Comparison of ENCODE assay signal across 21 cellular contexts in genomic region chr4:150160473-150160872, GRCh38.
"Had no signal": no experiment of that assay in that cellular context is flagged by ENCODE, and none has a peak within 500 bp of the region (broad histone marks: within the 10 kb centered on the region; RNA-seq: fewer than 3 reads in every experiment).

No MANE protein-coding gene starts in this region.

- H3K36me3 ChIP-seq: cardiac muscle cell, lower lobe of right lung, neural progenitor cell, spleen, thoracic aorta, upper lobe of left lung had no signal

- H3K27me3 ChIP-seq: cardiac muscle cell, heart right ventricle, neural progenitor cell, spleen, upper lobe of left lung had no signal

- H3K4me1 ChIP-seq: lower lobe of right lung, neural progenitor cell, spleen had no signal

- DNase-seq: activated CD4-positive, alpha-beta memory T cell treated with anti-CD3 and anti-CD28 coated beads, Interleukin-2, amount 10 ng/mL, durations not matched to agents 7 days and 5 days; activated CD4-positive, alpha-beta T cell treated with anti-CD3 and anti-CD28 coated beads, Interleukin-2, amount 10 ng/mL, durations not matched to agents 24 days and 14 days; activated effector memory CD4-positive, alpha-beta T cell treated with Interleukin-2 at 50 U/mL for 16 hours; activated naive CD4-positive, alpha-beta T cell treated with anti-CD3 and anti-CD28 coated beads, Interleukin-2, amount 10 ng/mL, durations not matched to agents 7 days and 5 days; activated T-cell treated with anti-CD3 and anti-CD28 coated beads, Interleukin-2, amount 50 U/mL, for 72 hours; amygdala; effector CD8-positive, alpha-beta T cell; heart right ventricle; islet precursor cell; left cardiac atrium; lower lobe of right lung; naive thymus-derived CD8-positive, alpha-beta T cell; retina; spleen; stimulated activated CD4-positive, alpha-beta T cell treated with anti-CD3 and anti-CD28 coated beads, Interleukin-4, amount 100 ng/mL, for 1 hour; stimulated activated naive CD4-positive, alpha-beta T cell; upper lobe of left lung had no signal

- H3K4me3 ChIP-seq: cardiac muscle cell, heart right ventricle, lower lobe of right lung, neural progenitor cell, spleen, thoracic aorta, upper lobe of left lung had no signal

- H3K9me3 ChIP-seq: heart right ventricle, lower lobe of right lung, spleen, thoracic aorta, upper lobe of left lung had no signal

- H3K27ac ChIP-seq: cardiac muscle cell, lower lobe of right lung, neural progenitor cell, spleen, thoracic aorta, VCaP had no signal
